Comparison of ENCODE assay signal across 15 cellular contexts in genomic region chr9:106218854-106219253, GRCh38.
DNase-seq lines count a peak whose midpoint lies in the region; ATAC-seq lines count a peak whose summit lies in the region.
"Had no signal": no experiment of that assay in that cellular context is flagged by ENCODE, and none has a peak within 500 bp of the region (broad histone marks: within the 10 kb centered on the region; RNA-seq: fewer than 3 reads in every experiment).

No MANE protein-coding gene starts in this region.

- DNase-seq in renal cortical epithelial cell (ENCODE audit: low read depth): peak; percentile 1
- DNase-seq in activated CD4-positive, alpha-beta T cell treated with anti-CD3 and anti-CD28 coated beads for 48 hours: no peak
- DNase-seq in NOMO-1 (lab: John Stamatoyannopoulos, UW; ENCODE audit: unreplicated experiment in 2 of 2): no peak
- no peak for DNase-seq in NCI-H1092 (lab: John Stamatoyannopoulos, UW)
- DNase-seq: activated gamma-delta T cell treated with Interleukin-2 at 50 U/mL for 16 hours; DND-41; IMR-90; NCI-H1417 treated with DMSO at 0.1 percent for 48 hours; NCI-H446; nephron progenitor cell; stimulated activated naive CD4-positive, alpha-beta T cell had no signal

- ATAC-seq in GM19395 (IDR thresholded peaks at IDR 0.05; ENCODE audit: unreplicated experiment): peak; percentile 91
- peak; percentile 66 for ATAC-seq in HG02610 (IDR thresholded peaks at IDR 0.05; ENCODE audit: unreplicated experiment)
- peak; percentile 72 for ATAC-seq in HG03280 (IDR thresholded peaks at IDR 0.05; ENCODE audit: unreplicated experiment)
- ATAC-seq: sciatic nerve had no signal
